Comparison of ENCODE assay signal across 8 cellular contexts in the genomic region with DNA sequence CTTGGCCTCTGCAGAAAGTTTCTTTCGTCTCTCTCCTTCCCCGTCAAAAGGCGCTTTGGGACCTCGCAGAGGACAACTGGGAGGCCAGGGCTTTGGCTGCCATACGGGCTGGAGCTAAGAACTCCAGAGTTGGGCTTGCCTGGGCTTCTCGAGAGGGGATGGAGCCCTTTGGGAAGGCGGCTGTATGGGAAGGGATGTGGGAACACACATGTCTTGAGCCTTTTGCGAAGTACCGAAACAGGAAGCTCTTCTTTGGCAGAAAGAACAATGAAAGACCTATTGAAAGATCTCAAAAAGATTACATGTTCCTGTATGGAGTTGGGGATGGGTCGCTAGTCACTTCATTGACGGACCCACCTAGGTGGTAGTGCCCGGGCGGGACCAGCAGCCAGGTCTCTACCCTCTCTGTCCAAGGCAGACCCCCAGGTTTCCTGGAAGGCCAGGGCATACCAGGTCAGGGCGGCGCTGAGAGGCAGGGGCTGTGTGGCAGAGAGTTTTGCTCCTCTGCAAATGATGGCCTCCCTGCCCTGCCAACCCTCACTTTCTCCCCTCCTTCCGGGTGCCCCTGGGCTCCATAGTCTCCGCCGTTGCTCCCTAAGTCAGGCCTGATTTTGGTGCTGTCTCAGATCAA. TPM values are rescaled to one million over a fixed set of nuclear protein-coding genes. Genes with fewer than 3 reads are reported as not detected.
DNase-seq lines count a peak whose midpoint lies in the region; ATAC-seq, FAIRE-seq and TF ChIP-seq lines count a peak whose summit lies in the region.

No MANE protein-coding gene starts in this region.

- in situ Hi-C loops in GM23248 (cut with MboI), result no loop called here

- no peaks in the 10 kb centered on the region for H3K9me2 ChIP-seq in GM23248 (ENCODE audit: insufficient read depth)

- FAIRE-seq in kidney (lab: Jason Lieb, UNC), result no peak

- no peaks in the 10 kb centered on the region for H3K36me3 ChIP-seq in kidney (ENCODE audit: control insufficient read depth in 1 of 2, insufficient read depth in 2 of 2, low read length in 2 of 2)
- no peaks in the 10 kb centered on the region for H3K36me3 ChIP-seq in thyroid gland
- H3K36me3 ChIP-seq in GM23248 (ENCODE audit: low read depth), result no peaks in the 10 kb centered on the region

- H3K9me3 ChIP-seq in kidney (ENCODE audit: control insufficient read depth in 1 of 2, low read length in 2 of 2), result no peaks in the 10 kb centered on the region
- H3K9me3 ChIP-seq in thyroid gland, result no peaks in the 10 kb centered on the region
- H3K9me3 ChIP-seq in GM23248 (ENCODE audit: low read depth), result no peaks in the 10 kb centered on the region

- H3K4me1 ChIP-seq in kidney (ENCODE audit: control insufficient read depth in 1 of 2, insufficient read depth in 1 of 2, low read depth in 1 of 2, low read length in 2 of 2) (peaks cover 21 to 29% of the 10 kb centered on the region in 2 donors), thyroid gland (peaks cover 26 to 46% of the 10 kb centered on the region in 2 donors), GM23248 (ENCODE audit: insufficient read depth) (peaks cover 11% of the 10 kb centered on the region)

- intact Hi-C loops in kidney (cut with DNase I) (no loop called here), thyroid gland (cut with DNase I) (no loop called here)

- H3K4me3 ChIP-seq in kidney (ENCODE audit: low read length in 2 of 2), result peak overlapping the region; percentile 63 to 65
- peak overlapping the region; percentile 22 to 58 (median 48) for H3K4me3 ChIP-seq in thyroid gland (replicated peaks in 1 of 3)
- H3K4me3 ChIP-seq in GM23248, result no peak overlapping the region; the same call in 1 of the 2 replicates

- no peak for ATAC-seq in activated T-cell treated with anti-CD3 and anti-CD28 coated beads, Interleukin-2, amount 50 U/mL, for 72 hours (replicated peaks in 1 of 2)
- no peak for ATAC-seq in GM19467 (IDR thresholded peaks at IDR 0.05; ENCODE audit: unreplicated experiment)
- ATAC-seq in HG02973 (IDR thresholded peaks at IDR 0.05; ENCODE audit: unreplicated experiment), result no peak

- no peaks in the 10 kb centered on the region for H3K9me3 Mint-ChIP-seq in activated T-cell treated with anti-CD3 and anti-CD28 coated beads, Interleukin-2, amount 50 U/mL, for 72 hours

- H3K27ac ChIP-seq in VCaP (peak overlapping the region; percentile 98), kidney (ENCODE audit: low read depth in 2 of 2, low read length in 2 of 2) (peak overlapping the region; percentile 16 to 55), thyroid gland (peak overlapping the region; percentile 10 to 82 (median 54)), GM23248 (no peak overlapping the region)

- no peak for DNase-seq in activated T-cell treated with anti-CD3 and anti-CD28 coated beads, Interleukin-2, amount 50 U/mL, for 72 hours
- DNase-seq in activated T-cell treated with anti-CD3 and anti-CD28 coated beads, Interleukin-2, amount 50 U/mL, for 48 hours, result no peak
- no peak for DNase-seq in kidney
- no peak for DNase-seq in thyroid gland
- DNase-seq in GM23248, result no peak

- peaks cover 4% of the 10 kb centered on the region for H3K4me1 Mint-ChIP-seq in activated T-cell treated with anti-CD3 and anti-CD28 coated beads, Interleukin-2, amount 50 U/mL, for 72 hours (ENCODE audit: low read depth)

- H3F3A ChIP-seq in GM23248 (ENCODE audit: insufficient read depth), result 0 out of 2 replicates have a peak, but pooled peaks cover 5% of the 10 kb centered on the region

- peaks cover 61% of the 10 kb centered on the region for H3K27me3 Mint-ChIP-seq in activated T-cell treated with anti-CD3 and anti-CD28 coated beads, Interleukin-2, amount 50 U/mL, for 72 hours (ENCODE audit: low read depth)

- H3K36me3 Mint-ChIP-seq in activated T-cell treated with anti-CD3 and anti-CD28 coated beads, Interleukin-2, amount 50 U/mL, for 72 hours (ENCODE audit: insufficient read depth in 2 of 2), result peaks cover 2 to 6% of the 10 kb centered on the region in 2 donors

- no peaks in the 10 kb centered on the region for H3K79me2 ChIP-seq in GM23248 (ENCODE audit: insufficient read depth)

- no peaks in the 10 kb centered on the region for H3K27me3 ChIP-seq in thyroid gland
- H3K27me3 ChIP-seq in GM23248 (replicated peaks; ENCODE audit: insufficient read depth), result peaks cover 35% of the 10 kb centered on the region

- no peak overlapping the region for H3K4me2 ChIP-seq in GM23248 (ENCODE audit: unreplicated experiment)

- H4K20me1 ChIP-seq in GM23248 (ENCODE audit: insufficient read depth), result no peaks in the 10 kb centered on the region

- 23 to 28% methylated on average over 18 of the region's 18 CpGs for WGBS in thyroid gland, 2 donors
- WGBS in GM23248 (ENCODE audit: low coverage in 1 of 2, low lambda C conversion rate in 2 of 2, missing lambda C conversion rate in 2 of 2), 2 experiments, result 67 to 70% methylated on average over 18 of the region's 18 CpGs

- TF ChIP-seq CTCF in VCaP (conservative IDR thresholded peaks at IDR 0.05), result no peak
- TF ChIP-seq CTCF in kidney (IDR thresholded peaks at IDR 0.05; ENCODE audit: borderline replicate concordance, extremely low read depth, insufficient read depth), result no peak
- TF ChIP-seq CTCF in thyroid gland (IDR thresholded peaks at IDR 0.05), result no peak

- H3K4me3 Mint-ChIP-seq in activated T-cell treated with anti-CD3 and anti-CD28 coated beads, Interleukin-2, amount 50 U/mL, for 72 hours, result peak overlapping the region; percentile 59 to 72

- H2AFZ ChIP-seq in GM23248, result no peak overlapping the region

- H3K9ac ChIP-seq in kidney (ENCODE audit: low read length in 2 of 2) (peak overlapping the region; percentile 22 to 77), GM23248 (no peak overlapping the region)

- H3K27ac Mint-ChIP-seq in activated T-cell treated with anti-CD3 and anti-CD28 coated beads, Interleukin-2, amount 50 U/mL, for 72 hours, result no peak overlapping the region

- TF ChIP-seq POLR2A in thyroid gland (IDR thresholded peaks at IDR 0.05), result no peak

RNA-seq across cellular contexts. Expression of a gene that starts 1.0 kb away (rescaled TPM):
- total RNA-seq in activated T-cell treated with anti-CD3 and anti-CD28 coated beads, Interleukin-2, amount 50 U/mL, for 72 hours, result not detected
- total RNA-seq in kidney (139 TPM), thyroid gland (100 to 1,000 TPM in 2 of 4 donors, 10 to 100 TPM in 2; 53.3 to 102 (median 90.7) TPM)
- polyA plus RNA-seq in kidney (ENCODE audit: insufficient read depth, low read depth, low replicate concordance) (59.3 TPM), GM23248 (2016; fragmentation: Nextera tagmentation; extraction: Ambion mirVana) (not detected in 2 replicates)
- total RNA-seq in GM23248 (2014; rRNA removed; shearing (Covaris generic)), result not detected in 2 replicates

Comparison
In these comparisons a context has a peak if more than half of its experiments do, and no peak if none do; other contexts are left out.
1. RNA of a gene that starts 1.0 kb away (total RNA-seq): 139 TPM in kidney (single experiment) and 53.3 to 102 TPM in thyroid gland; not detected in activated T-cell treated with anti-CD3 and anti-CD28 coated beads, Interleukin-2, amount 50 U/mL, for 72 hours and not detected in GM23248; every median in the first group is over 10 times any median in the second.